8 cellular contexts compared by ENCODE assay signal in the genomic region with DNA sequence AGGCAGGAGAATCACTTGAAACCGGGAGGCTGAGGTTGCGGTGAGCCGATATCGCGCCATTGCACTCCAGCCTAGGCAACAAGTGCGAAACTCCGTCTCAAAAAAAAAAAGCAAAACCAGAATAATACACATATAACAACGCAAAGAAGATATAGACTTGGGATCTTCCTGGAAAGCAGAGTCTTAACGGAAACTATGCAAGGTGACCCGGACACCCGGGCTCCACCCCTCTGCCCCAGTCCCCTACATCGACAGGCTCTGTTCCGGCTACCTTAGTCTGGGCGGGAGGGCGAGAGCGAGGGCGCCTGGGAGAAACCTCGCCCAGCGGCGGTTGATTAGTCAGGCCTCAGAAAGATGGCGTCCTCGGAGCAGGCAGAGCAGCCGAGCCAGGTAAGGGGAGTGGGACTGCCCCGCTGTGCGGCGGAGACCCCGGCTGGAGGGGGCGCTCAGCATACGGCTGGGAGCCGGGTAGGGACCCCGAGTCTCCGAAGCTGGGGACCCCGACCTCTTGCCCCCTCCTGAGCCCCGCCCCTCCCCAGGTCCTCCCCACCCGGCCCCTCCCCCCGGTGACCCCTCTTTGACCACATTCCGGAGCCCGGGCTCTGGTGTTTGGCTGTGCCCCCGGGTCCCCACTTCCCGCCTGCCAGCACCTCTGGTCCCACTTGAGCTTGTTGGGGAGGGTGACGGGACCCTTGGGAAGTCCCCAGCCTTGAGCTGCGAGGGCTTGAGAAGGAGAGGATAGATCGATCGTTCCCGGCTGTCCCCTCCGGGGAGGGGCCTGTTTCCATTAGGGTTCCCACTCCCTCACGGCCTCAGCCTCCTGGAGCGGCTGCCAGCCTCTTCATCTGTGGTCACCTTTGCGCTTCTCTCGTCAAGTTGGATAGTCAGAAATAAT. TPM values are rescaled to one million over a fixed set of nuclear protein-coding genes. Genes with fewer than 3 reads are reported as not detected.
DNase-seq lines count a peak whose midpoint lies in the region; ATAC-seq and TF ChIP-seq lines count a peak whose summit lies in the region.

A gene with protein sequence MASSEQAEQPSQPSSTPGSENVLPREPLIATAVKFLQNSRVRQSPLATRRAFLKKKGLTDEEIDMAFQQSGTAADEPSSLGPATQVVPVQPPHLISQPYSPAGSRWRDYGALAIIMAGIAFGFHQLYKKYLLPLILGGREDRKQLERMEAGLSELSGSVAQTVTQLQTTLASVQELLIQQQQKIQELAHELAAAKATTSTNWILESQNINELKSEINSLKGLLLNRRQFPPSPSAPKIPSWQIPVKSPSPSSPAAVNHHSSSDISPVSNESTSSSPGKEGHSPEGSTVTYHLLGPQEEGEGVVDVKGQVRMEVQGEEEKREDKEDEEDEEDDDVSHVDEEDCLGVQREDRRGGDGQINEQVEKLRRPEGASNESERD (plus strand): TSS at position 338 of the 895 bp plus-strand sequence. CDS start 17 bp downstream, at position 355.

- H3K36me3 ChIP-seq in GM23248 (ENCODE audit: low read depth): no peaks in the 10 kb centered on the region
- H3K36me3 ChIP-seq in Loucy (ENCODE audit: insufficient read depth, low read length): no peaks in the 10 kb centered on the region
- H3K36me3 ChIP-seq in neural cell (ENCODE audit: insufficient read depth, low read length): no peaks in the 10 kb centered on the region

- peak within 1 kb of the TSS; percentile 94 to 96 for H3K27ac Mint-ChIP-seq in stimulated activated naive CD8-positive, alpha-beta T cell treated with anti-CD3 and anti-CD28 coated beads, Interleukin-15, amount 100 ng/mL, for 72 hours

- H2AFZ ChIP-seq in GM23248: peak within 1 kb of the TSS; percentile 84
- peak within 1 kb of the TSS; percentile 96 for H2AFZ ChIP-seq in Loucy (ENCODE audit: low read length)
- peak within 1 kb of the TSS; percentile 63 for H2AFZ ChIP-seq in neural cell (ENCODE audit: low read depth, low read length)

- no peaks in the 10 kb centered on the region for H3K27me3 Mint-ChIP-seq in stimulated activated naive CD8-positive, alpha-beta T cell treated with anti-CD3 and anti-CD28 coated beads, Interleukin-15, amount 100 ng/mL, for 72 hours

- H3K9me2 ChIP-seq in GM23248 (ENCODE audit: insufficient read depth): no peaks in the 10 kb centered on the region
- no peaks in the 10 kb centered on the region for H3K9me2 ChIP-seq in Loucy (replicated peaks; ENCODE audit: low read depth, low read length)
- no peaks in the 10 kb centered on the region for H3K9me2 ChIP-seq in neural cell (ENCODE audit: insufficient read depth, low read length)

- H3K4me2 ChIP-seq in GM23248 (ENCODE audit: unreplicated experiment) (peak within 1 kb of the TSS; percentile 92), Loucy (ENCODE audit: low read depth, low read length, poor library complexity, severe bottlenecking) (peak within 1 kb of the TSS; percentile 99), neural cell (ENCODE audit: low read length) (peak within 1 kb of the TSS; percentile 76)

- H4K20me1 ChIP-seq in GM23248 (ENCODE audit: insufficient read depth) (no peaks in the 10 kb centered on the region), Loucy (ENCODE audit: insufficient read depth, low read length, poor library complexity, severe bottlenecking) (peaks cover 19% of the 10 kb centered on the region), neural cell (ENCODE audit: insufficient read depth) (no peaks in the 10 kb centered on the region)

- H3K27ac ChIP-seq in GM23248 (0 out of 2 replicates have a peak within 1 kb of the TSS, but pooled peaks have one; percentile 7), neural cell (ENCODE audit: low read length) (peak within 1 kb of the TSS; percentile 68)

- 13 to 18% methylated on average over 37 to 48 of the region's 50 CpGs for WGBS in GM23248 (ENCODE audit: low coverage in 1 of 2, low lambda C conversion rate in 2 of 2, missing lambda C conversion rate in 2 of 2), 2 experiments

- ATAC-seq in stimulated activated naive CD8-positive, alpha-beta T cell treated with anti-CD3 and anti-CD28 coated beads, Interleukin-15, amount 100 ng/mL, for 72 hours: peak; percentile 92

- in situ Hi-C loops in GM23248 (cut with MboI): no loop called here

- TF ChIP-seq CTCF in Loucy (conservative IDR thresholded peaks at IDR 0.05; ENCODE audit: low read length) (no peak), foreskin fibroblast (IDR thresholded peaks at IDR 0.05; ENCODE audit: low read depth, low read length) (no peak), neural cell (IDR thresholded peaks at IDR 0.05; ENCODE audit: poor library complexity, severe bottlenecking) (no peak)

- H3K4me3 ChIP-seq in GM23248 (peak within 1 kb of the TSS; percentile 99), Loucy (ENCODE audit: low read length, poor library complexity, severe bottlenecking) (peak within 1 kb of the TSS; percentile 83), foreskin fibroblast (ENCODE audit: low read depth in 1 of 2, low read length in 2 of 2) (peak within 1 kb of the TSS; percentile 77 to 95), neural cell (ENCODE audit: low read length) (peak within 1 kb of the TSS; percentile 74)

- H3K27me3 ChIP-seq in GM23248 (replicated peaks; ENCODE audit: insufficient read depth) (no peaks in the 10 kb centered on the region), Loucy (ENCODE audit: insufficient read depth, low read length, poor library complexity, severe bottlenecking) (no peaks in the 10 kb centered on the region), neural cell (ENCODE audit: insufficient read depth, low read depth, low read length) (no peaks in the 10 kb centered on the region)

- DNase-seq in DMS79 (lab: John Stamatoyannopoulos, UW): peak; percentile 83
- peak; percentile 96 for DNase-seq in GM23248
- DNase-seq in SHP77 treated with DMSO at 0.1 percent for 48 hours (lab: John Stamatoyannopoulos, UW): peak; percentile 80
- DNase-seq in activated effector memory CD4-positive, alpha-beta T cell treated with anti-CD3 and anti-CD28 coated beads, Interleukin-2, amount 50 U/mL, for 16 hours: peak; percentile 95
- peak; percentile 82 to 95 for DNase-seq in foreskin fibroblast
- peak; percentile 85 to 92 for DNase-seq in stimulated activated naive CD8-positive, alpha-beta T cell treated with anti-CD3 and anti-CD28 coated beads, Interleukin-15, amount 100 ng/mL, for 72 hours

- no peak for TF ChIP-seq EP300 in neural cell (conservative IDR thresholded peaks at IDR 0.05; ENCODE audit: poor library complexity, severe bottlenecking)

- no peaks in the 10 kb centered on the region for H3K9me3 Mint-ChIP-seq in stimulated activated naive CD8-positive, alpha-beta T cell treated with anti-CD3 and anti-CD28 coated beads, Interleukin-15, amount 100 ng/mL, for 72 hours

- H3K4me3 Mint-ChIP-seq in stimulated activated naive CD8-positive, alpha-beta T cell treated with anti-CD3 and anti-CD28 coated beads, Interleukin-15, amount 100 ng/mL, for 72 hours: peak within 1 kb of the TSS; percentile 91 to 97

- H3K9ac ChIP-seq in GM23248: peak within 1 kb of the TSS; percentile 84
- H3K9ac ChIP-seq in Loucy (ENCODE audit: low read depth, low read length, poor library complexity, severe bottlenecking): peak within 1 kb of the TSS; percentile 83
- H3K9ac ChIP-seq in neural cell (ENCODE audit: low read length): peak within 1 kb of the TSS; percentile 75

- peaks cover 72% of the 10 kb centered on the region for H3K79me2 ChIP-seq in GM23248 (ENCODE audit: insufficient read depth)
- peaks cover 59% of the 10 kb centered on the region for H3K79me2 ChIP-seq in Loucy (ENCODE audit: insufficient read depth, low read length)
- peaks cover 24% of the 10 kb centered on the region for H3K79me2 ChIP-seq in neural cell (replicated peaks; ENCODE audit: insufficient read depth, low read length)

- H3K9me3 ChIP-seq in GM23248 (ENCODE audit: low read depth): no peaks in the 10 kb centered on the region
- no peaks in the 10 kb centered on the region for H3K9me3 ChIP-seq in Loucy (ENCODE audit: insufficient read depth, low read depth, low read length)
- H3K9me3 ChIP-seq in neural cell (ENCODE audit: low read length): no peaks in the 10 kb centered on the region

- H3F3A ChIP-seq in GM23248 (ENCODE audit: insufficient read depth) (no peaks in the 10 kb centered on the region), Loucy (ENCODE audit: low read depth) (no peaks in the 10 kb centered on the region), neural cell (ENCODE audit: insufficient read depth, low read length, poor library complexity, severe bottlenecking) (no peaks in the 10 kb centered on the region)

- no peak for TF ChIP-seq RAD21 in neural cell (conservative IDR thresholded peaks at IDR 0.05)

- 0 out of 2 replicates have a peak, but pooled peaks cover 4% of the 10 kb centered on the region for H3K4me1 ChIP-seq in GM23248 (ENCODE audit: insufficient read depth)
- H3K4me1 ChIP-seq in Loucy (ENCODE audit: insufficient read depth, low read length, poor library complexity, severe bottlenecking): peaks cover 34% of the 10 kb centered on the region

- H3K4me1 Mint-ChIP-seq in stimulated activated naive CD8-positive, alpha-beta T cell treated with anti-CD3 and anti-CD28 coated beads, Interleukin-15, amount 100 ng/mL, for 72 hours: peaks cover 61% of the 10 kb centered on the region

TF ChIP-seq in neural cell, 6 proteins besides CTCF, POLR2A, EP300 and RAD21 (continues in another document):
- TF ChIP-seq TAF1 (IDR thresholded peaks at IDR 0.05; ENCODE audit: low read depth): peak; percentile 79

RNA-seq across cellular contexts. Expression of the gene that starts here (rescaled TPM):
- 13.9 and 16.9 TPM in 2 replicates for total RNA-seq in GM23248 (2014; rRNA removed; shearing (Covaris generic))
- polyA plus RNA-seq in GM23248 (2016; fragmentation: Nextera tagmentation; extraction: Ambion mirVana) (20.1 and 22.4 TPM in 2 replicates), neural cell (13.5 and 18.3 TPM in 2 replicates)
- polyA minus RNA-seq in neural cell: 11.7 and 13.4 TPM in 2 replicates

Comparison
In these comparisons a context has a peak if more than half of its experiments do, and no peak if none do; other contexts are left out.
1. Peak in every context shown above with its lines: DNase-seq, ATAC-seq, H3K4me3 ChIP-seq and H3K27ac ChIP-seq.